ENCODE assay signal across 15 cellular contexts in the genomic region with DNA sequence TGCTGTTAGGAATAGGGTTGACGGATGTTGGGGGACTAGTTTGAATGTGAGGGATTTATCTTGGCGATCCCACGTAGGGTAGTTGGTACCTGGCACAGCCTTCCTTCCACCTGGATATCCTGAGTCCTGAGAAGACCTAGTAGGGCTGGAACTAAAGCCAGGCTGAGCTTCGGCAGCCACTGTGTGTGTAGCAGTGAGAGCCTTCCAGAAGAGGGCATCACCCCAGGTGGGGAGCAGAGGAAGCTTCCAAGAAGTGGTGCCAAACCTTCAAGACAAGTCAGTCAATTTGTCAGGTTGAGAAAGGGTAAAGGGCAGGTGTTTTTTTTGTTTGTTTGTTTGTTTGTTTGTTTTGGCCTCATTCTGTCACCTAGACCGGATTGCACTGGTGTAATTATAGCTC. TPM values are rescaled to one million over a fixed set of nuclear protein-coding genes. Genes with fewer than 3 reads are reported as not detected.
DNase-seq lines count a peak whose midpoint lies in the region; ATAC-seq and TF ChIP-seq lines count a peak whose summit lies in the region.
"Had no signal": no experiment of that assay in that cellular context is flagged by ENCODE, and none has a peak within 500 bp of the region (broad histone marks: within the 10 kb centered on the region; RNA-seq: fewer than 3 reads in every experiment).

No MANE protein-coding gene starts in this region.

- H4K20me1 ChIP-seq in DOHH2 (ENCODE audit: control insufficient read depth, insufficient read depth, low read depth, low read length): no peaks in the 10 kb centered on the region

- CTCF ChIA-PET in activated naive CD4-positive, alpha-beta T cell treated with anti-CD3 and anti-CD28 coated beads for 36 hours (lab: Charles Lee): interaction anchor here (1.1 to 4.7 kb wide), 7 partner anchors 8 to 694 kb away, joined by 3 to 29 read pairs (median 4); no protein-coding TSS in a partner anchor

- no peak for TF ChIP-seq POLR2A in adrenal gland (IDR thresholded peaks at IDR 0.05)

- TF ChIP-seq CTCF in DOHH2 (IDR thresholded peaks at IDR 0.05; ENCODE audit: low read depth, low read length, poor library complexity, severe bottlenecking): peak; percentile 13
- TF ChIP-seq CTCF in kidney epithelial cell (IDR thresholded peaks at IDR 0.05; ENCODE audit: insufficient read depth, low read length, poor library complexity, severe bottlenecking): peak; percentile 21
- TF ChIP-seq CTCF in adrenal gland (IDR thresholded peaks at IDR 0.05): no peak

- no peak for ATAC-seq in left cardiac atrium

- peaks cover 5% of the 10 kb centered on the region; the same call in 1 of the 2 replicates for H3K27me3 ChIP-seq in DOHH2 (ENCODE audit: control insufficient read depth, low read length)
- no peaks in the 10 kb centered on the region for H3K27me3 ChIP-seq in kidney epithelial cell (ENCODE audit: control insufficient read depth, insufficient read depth, low read length)
- H3K27me3 ChIP-seq in adrenal gland: no peaks in the 10 kb centered on the region

- DNase-seq in kidney epithelial cell (ENCODE audit: low read depth) (no peak), adrenal gland (no peak), left cardiac atrium (no peak)
- DNase-seq in activated naive CD4-positive, alpha-beta T cell treated with anti-CD3 and anti-CD28 coated beads for 36 hours: no peak
- DNase-seq: amygdala, foreskin melanocyte, kidney glomerular epithelial cell, NCI-H1092 treated with DMSO at 0.1 percent for 48 hours, NCI-H510A, SHP77 had no signal

- intact Hi-C loops in adrenal gland (cut with DNase I) (no loop called here), left cardiac atrium (cut with DNase I) (loop anchor here in 1 of 2 donors (5.0 kb wide), 1 partner anchor 38 kb away; no protein-coding TSS in a partner anchor)
- intact Hi-C loops in activated naive CD4-positive, alpha-beta T cell treated with anti-CD3 and anti-CD28 coated beads for 36 hours (cut with micrococcal nuclease): loop anchor here (1.0 kb wide), 1 partner anchor 300 kb away; no protein-coding TSS in a partner anchor

- H3K4me1 ChIP-seq in DOHH2 (ENCODE audit: control insufficient read depth, low read length) (no peaks in the 10 kb centered on the region), adrenal gland (replicated peaks in 1 of 2) (no peaks in the 10 kb centered on the region)

- H3K4me3 ChIP-seq in DOHH2 (ENCODE audit: low read length) (no peak overlapping the region), kidney epithelial cell (ENCODE audit: low read depth, low read length) (no peak overlapping the region), adrenal gland (no peak overlapping the region)

- no peaks in the 10 kb centered on the region for H3K79me2 ChIP-seq in DOHH2 (ENCODE audit: control insufficient read depth, low read length)

- H3K4me1 Mint-ChIP-seq in activated naive CD8-positive, alpha-beta T cell (ENCODE audit: low read depth): peaks cover 30% of the 10 kb centered on the region
- peaks cover 11% of the 10 kb centered on the region for H3K4me1 Mint-ChIP-seq in activated naive CD4-positive, alpha-beta T cell treated with anti-CD3 and anti-CD28 coated beads for 36 hours (ENCODE audit: low read depth)

- no peaks in the 10 kb centered on the region for H3K9me2 ChIP-seq in DOHH2 (replicated peaks; ENCODE audit: control insufficient read depth, low read length)

- H3K36me3 ChIP-seq in DOHH2 (ENCODE audit: control insufficient read depth, low read length) (no peaks in the 10 kb centered on the region), kidney epithelial cell (ENCODE audit: control insufficient read depth, insufficient read depth, low read length) (peaks cover 2% of the 10 kb centered on the region), adrenal gland (replicated peaks in 1 of 2) (no peaks in the 10 kb centered on the region)

- H3K9me3 Mint-ChIP-seq in activated naive CD8-positive, alpha-beta T cell (ENCODE audit: low read depth): no peaks in the 10 kb centered on the region
- H3K9me3 Mint-ChIP-seq in activated naive CD4-positive, alpha-beta T cell treated with anti-CD3 and anti-CD28 coated beads for 36 hours: no peaks in the 10 kb centered on the region

- no peak for TF ChIP-seq EP300 in Ishikawa (IDR thresholded peaks at IDR 0.05; ENCODE audit: borderline replicate concordance)

- H3K27ac ChIP-seq in DOHH2 (ENCODE audit: low read depth, low read length) (no peak overlapping the region), adrenal gland (no peak overlapping the region)

- no peaks in the 10 kb centered on the region for H3F3A ChIP-seq in DOHH2 (ENCODE audit: control insufficient read depth, insufficient read depth)

- H3K4me2 ChIP-seq in DOHH2 (ENCODE audit: low read length): no peak overlapping the region

- 64 to 89% (median 82%) methylated on average over 5 of the region's 5 CpGs for WGBS in adrenal gland, 4 donors

- H3K4me3 Mint-ChIP-seq in activated naive CD8-positive, alpha-beta T cell: no peak overlapping the region
- no peak overlapping the region for H3K4me3 Mint-ChIP-seq in activated naive CD4-positive, alpha-beta T cell treated with anti-CD3 and anti-CD28 coated beads for 36 hours

- H3K9me3 ChIP-seq in DOHH2 (ENCODE audit: control insufficient read depth, insufficient read depth, low read length) (no peaks in the 10 kb centered on the region), adrenal gland (replicated peaks in 1 of 3) (no peaks in the 10 kb centered on the region)

- H3K27ac Mint-ChIP-seq in activated naive CD8-positive, alpha-beta T cell: peak overlapping the region; percentile 55
- no peak overlapping the region for H3K27ac Mint-ChIP-seq in activated naive CD4-positive, alpha-beta T cell treated with anti-CD3 and anti-CD28 coated beads for 36 hours

- no peaks in the 10 kb centered on the region for H3K36me3 Mint-ChIP-seq in activated naive CD8-positive, alpha-beta T cell
- no peaks in the 10 kb centered on the region for H3K36me3 Mint-ChIP-seq in activated naive CD4-positive, alpha-beta T cell treated with anti-CD3 and anti-CD28 coated beads for 36 hours (ENCODE audit: low read depth)

- H3K27me3 Mint-ChIP-seq in activated naive CD8-positive, alpha-beta T cell: no peaks in the 10 kb centered on the region
- peaks cover 2% of the 10 kb centered on the region for H3K27me3 Mint-ChIP-seq in activated naive CD4-positive, alpha-beta T cell treated with anti-CD3 and anti-CD28 coated beads for 36 hours (ENCODE audit: low read depth)

- TF ChIP-seq RAD21 in Ishikawa (IDR thresholded peaks at IDR 0.05; ENCODE audit: low read depth): peak; percentile 42

TF ChIP-seq in Ishikawa, 13 proteins besides CTCF, POLR2A, EP300 and RAD21 (continues in another document):
- TF ChIP-seq CREB1 (IDR thresholded peaks at IDR 0.05; ENCODE audit: low read depth): no peak
- TF ChIP-seq TCF12 (IDR thresholded peaks at IDR 0.05; ENCODE audit: low read depth): no peak
- TF ChIP-seq EGR1 (IDR thresholded peaks at IDR 0.05): no peak
- TF ChIP-seq TAF1 (IDR thresholded peaks at IDR 0.05; ENCODE audit: low read depth): no peak
- TF ChIP-seq FOXM1 (IDR thresholded peaks at IDR 0.05; ENCODE audit: borderline replicate concordance, low read depth): no peak
- TF ChIP-seq ZBTB7A (IDR thresholded peaks at IDR 0.05; ENCODE audit: low read depth): no peak
- TF ChIP-seq, protein P1, sequence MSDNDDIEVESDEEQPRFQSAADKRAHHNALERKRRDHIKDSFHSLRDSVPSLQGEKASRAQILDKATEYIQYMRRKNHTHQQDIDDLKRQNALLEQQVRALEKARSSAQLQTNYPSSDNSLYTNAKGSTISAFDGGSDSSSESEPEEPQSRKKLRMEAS (IDR thresholded peaks at IDR 0.05): no peak
- no peak for TF ChIP-seq TEAD4 (IDR thresholded peaks at IDR 0.05)
- no peak for TF ChIP-seq CEBPB (IDR thresholded peaks at IDR 0.05)
- no peak for TF ChIP-seq NFIC (IDR thresholded peaks at IDR 0.05)
- TF ChIP-seq, protein P2, sequence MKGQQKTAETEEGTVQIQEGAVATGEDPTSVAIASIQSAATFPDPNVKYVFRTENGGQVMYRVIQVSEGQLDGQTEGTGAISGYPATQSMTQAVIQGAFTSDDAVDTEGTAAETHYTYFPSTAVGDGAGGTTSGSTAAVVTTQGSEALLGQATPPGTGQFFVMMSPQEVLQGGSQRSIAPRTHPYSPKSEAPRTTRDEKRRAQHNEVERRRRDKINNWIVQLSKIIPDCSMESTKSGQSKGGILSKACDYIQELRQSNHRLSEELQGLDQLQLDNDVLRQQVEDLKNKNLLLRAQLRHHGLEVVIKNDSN (IDR thresholded peaks at IDR 0.05): no peak
- TF ChIP-seq, protein P3, sequence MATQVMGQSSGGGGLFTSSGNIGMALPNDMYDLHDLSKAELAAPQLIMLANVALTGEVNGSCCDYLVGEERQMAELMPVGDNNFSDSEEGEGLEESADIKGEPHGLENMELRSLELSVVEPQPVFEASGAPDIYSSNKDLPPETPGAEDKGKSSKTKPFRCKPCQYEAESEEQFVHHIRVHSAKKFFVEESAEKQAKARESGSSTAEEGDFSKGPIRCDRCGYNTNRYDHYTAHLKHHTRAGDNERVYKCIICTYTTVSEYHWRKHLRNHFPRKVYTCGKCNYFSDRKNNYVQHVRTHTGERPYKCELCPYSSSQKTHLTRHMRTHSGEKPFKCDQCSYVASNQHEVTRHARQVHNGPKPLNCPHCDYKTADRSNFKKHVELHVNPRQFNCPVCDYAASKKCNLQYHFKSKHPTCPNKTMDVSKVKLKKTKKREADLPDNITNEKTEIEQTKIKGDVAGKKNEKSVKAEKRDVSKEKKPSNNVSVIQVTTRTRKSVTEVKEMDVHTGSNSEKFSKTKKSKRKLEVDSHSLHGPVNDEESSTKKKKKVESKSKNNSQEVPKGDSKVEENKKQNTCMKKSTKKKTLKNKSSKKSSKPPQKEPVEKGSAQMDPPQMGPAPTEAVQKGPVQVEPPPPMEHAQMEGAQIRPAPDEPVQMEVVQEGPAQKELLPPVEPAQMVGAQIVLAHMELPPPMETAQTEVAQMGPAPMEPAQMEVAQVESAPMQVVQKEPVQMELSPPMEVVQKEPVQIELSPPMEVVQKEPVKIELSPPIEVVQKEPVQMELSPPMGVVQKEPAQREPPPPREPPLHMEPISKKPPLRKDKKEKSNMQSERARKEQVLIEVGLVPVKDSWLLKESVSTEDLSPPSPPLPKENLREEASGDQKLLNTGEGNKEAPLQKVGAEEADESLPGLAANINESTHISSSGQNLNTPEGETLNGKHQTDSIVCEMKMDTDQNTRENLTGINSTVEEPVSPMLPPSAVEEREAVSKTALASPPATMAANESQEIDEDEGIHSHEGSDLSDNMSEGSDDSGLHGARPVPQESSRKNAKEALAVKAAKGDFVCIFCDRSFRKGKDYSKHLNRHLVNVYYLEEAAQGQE (IDR thresholded peaks at IDR 0.05; ENCODE audit: low read depth): no peak

RNA-seq across cellular contexts. Expression of a gene that starts 1.2 kb away (rescaled TPM):
- total RNA-seq in kidney epithelial cell (not detected in 2 replicates), adrenal gland (1 to 10 TPM in 3 of 8 donors, under 1 TPM in 4, not detected in 1; 0.29 to 2.9 (median 0.83) TPM), left cardiac atrium (10 to 100 TPM in 1 of 2 donors, 1 to 10 TPM in 1; 4.4 to 18.5 TPM)
- 1 to 10 TPM in 2 of 3 donors, under 1 TPM in 1; 0.26 to 1.3 (median 1.0) TPM for polyA plus RNA-seq in adrenal gland
- total RNA-seq in activated naive CD4-positive, alpha-beta T cell treated with anti-CD3 and anti-CD28 coated beads for 36 hours: not detected
- total RNA-seq: dermis microvascular lymphatic vessel endothelial cell had no signal

RNA-seq across cellular contexts. Expression of a gene that starts 25.6 kb away (rescaled TPM):
- total RNA-seq in kidney epithelial cell (4.8 and 5.2 TPM in 2 replicates), adrenal gland (not detected), left cardiac atrium (not detected)
- under 1 TPM in 1 of 3 donors, not detected in 2; 0.40 TPM for polyA plus RNA-seq in adrenal gland
- total RNA-seq in activated naive CD4-positive, alpha-beta T cell treated with anti-CD3 and anti-CD28 coated beads for 36 hours: not detected
- total RNA-seq: dermis microvascular lymphatic vessel endothelial cell; naive thymus-derived CD4-positive, alpha-beta T cell had no signal
- polyA plus RNA-seq: naive thymus-derived CD4-positive, alpha-beta T cell had no signal

Comparison
In these comparisons a context has a peak if more than half of its experiments do, and no peak if none do; other contexts are left out.
1. CTCF ChIP-seq: peak in DOHH2 (single experiment) and kidney epithelial cell (single experiment); none in adrenal gland (0 of 6).